In genomic region chr11:64841592-64842365, GRCh38 we compare ENCODE assay signal across 18 cellular contexts. TPM values are rescaled to one million over a fixed set of nuclear protein-coding genes. Genes with fewer than 3 reads are reported as not detected.
DNase-seq lines count a peak whose midpoint lies in the region; ATAC-seq, FAIRE-seq and TF ChIP-seq lines count a peak whose summit lies in the region.
"Had no signal": no experiment of that assay in that cellular context is flagged by ENCODE, and none has a peak within 500 bp of the region (broad histone marks: within the 10 kb centered on the region; RNA-seq: fewer than 3 reads in every experiment).

No MANE protein-coding gene starts in this region.

- FAIRE-seq in bronchial epithelial cell (lab: Jason Lieb, UNC): no peak
- FAIRE-seq: A204.1, astrocyte had no signal

- H3K9me3 Mint-ChIP-seq in mesothelial cell of epicardium: no peaks in the 10 kb centered on the region
- H3K9me3 Mint-ChIP-seq: activated B cell treated with CpG ODN at 0.5 μM for 24 hours; CD4-positive, alpha-beta T cell had no signal

- no peaks in the 10 kb centered on the region for H3K9me3 ChIP-seq in vagina
- H3K9me3 ChIP-seq: heart left ventricle, left lung had no signal

- peak overlapping the region; percentile 78 for H3K27ac ChIP-seq in vagina
- H3K27ac ChIP-seq: heart left ventricle had no signal

- TF ChIP-seq CTCF in bronchial epithelial cell (IDR thresholded peaks at IDR 0.05; ENCODE audit: insufficient read depth, low read length, severe bottlenecking) (no peak), mesothelial cell of epicardium (IDR thresholded peaks at IDR 0.05; ENCODE audit: unreplicated experiment) (no peak), vagina (IDR thresholded peaks at IDR 0.05) (no peak)

- no peaks in the 10 kb centered on the region for H3K27me3 Mint-ChIP-seq in mesothelial cell of epicardium (ENCODE audit: low read depth)
- H3K27me3 Mint-ChIP-seq: activated B cell treated with CpG ODN at 0.5 μM for 24 hours; CD4-positive, alpha-beta T cell had no signal

- no peak overlapping the region for H3K4me3 Mint-ChIP-seq in mesothelial cell of epicardium
- H3K4me3 Mint-ChIP-seq: activated B cell treated with CpG ODN at 0.5 μM for 24 hours had no signal

- DNase-seq in left ventricle myocardium superior (peak; percentile 20), left cardiac atrium (no peak), bronchial epithelial cell (ENCODE audit: low read depth) (peak; percentile 29), mesothelial cell of epicardium (ENCODE audit: low spot score in 2 of 2, unreplicated experiment in 2 of 2) (no peak), vagina (ENCODE audit: extremely low spot score in 2 of 2) (no peak), CD1c-positive myeloid dendritic cell (ENCODE audit: extremely low spot score) (no peak), GM03348 (ENCODE audit: low spot score) (no peak)
- DNase-seq: activated B cell treated with CpG ODN at 0.5 μM for 24 hours; activated gamma-delta T cell treated with Interleukin-2 at 50 U/mL for 16 hours; CD4-positive, alpha-beta T cell; cortex of kidney; GOT3; heart left ventricle; left lung; NCI-H774 had no signal

- intact Hi-C loops in left ventricle myocardium superior (cut with micrococcal nuclease) (no loop called here), left cardiac atrium (cut with DNase I) (loop anchor here in 1 of 2 donors (10.0 kb wide), 1 partner anchor 57 kb away; no protein-coding TSS in a partner anchor), vagina (cut with DNase I) (no loop called here)

- ATAC-seq in left ventricle myocardium superior (no peak), left cardiac atrium (no peak), GM19463 (IDR thresholded peaks at IDR 0.05; ENCODE audit: unreplicated experiment) (no peak)
- ATAC-seq: heart left ventricle, left lung had no signal

- H3K36me3 Mint-ChIP-seq in mesothelial cell of epicardium: no peaks in the 10 kb centered on the region

- H3K4me1 ChIP-seq in vagina: peaks cover 10% of the 10 kb centered on the region

- no peak overlapping the region for H3K4me3 ChIP-seq in bronchial epithelial cell (ENCODE audit: low read depth, low read length)
- H3K4me3 ChIP-seq in vagina: peak overlapping the region in 1 of 2 donors; percentile 50
- H3K4me3 ChIP-seq: heart left ventricle had no signal

- H3K4me1 Mint-ChIP-seq in mesothelial cell of epicardium: peaks cover 26% of the 10 kb centered on the region

- H3K27me3 ChIP-seq in bronchial epithelial cell (ENCODE audit: control insufficient read depth, insufficient read depth, low read length) (no peaks in the 10 kb centered on the region), vagina (no peaks in the 10 kb centered on the region)
- H3K27me3 ChIP-seq: left lung had no signal

- H3K36me3 ChIP-seq in bronchial epithelial cell (ENCODE audit: control insufficient read depth, insufficient read depth, low read length) (peaks cover 24% of the 10 kb centered on the region), vagina (peaks cover 0 to 7% of the 10 kb centered on the region in 2 donors)
- H3K36me3 ChIP-seq: heart left ventricle had no signal

- H3K27ac Mint-ChIP-seq in mesothelial cell of epicardium: peak overlapping the region; percentile 100
- H3K27ac Mint-ChIP-seq: activated B cell treated with CpG ODN at 0.5 μM for 24 hours; CD4-positive, alpha-beta T cell had no signal

- TF ChIP-seq POLR2A in vagina (IDR thresholded peaks at IDR 0.05): no peak

RNA-seq across cellular contexts. Expression of gene CDC42BPG, which starts 2.7 kb away (rescaled TPM):
- total RNA-seq in left ventricle myocardium superior (0.40 TPM), left cardiac atrium (under 1 TPM; 0.55 to 0.65 TPM), bronchial epithelial cell (16.6 and 23.0 TPM in 2 replicates), mesothelial cell of epicardium (24.6 to 30.1 TPM (median 25.0 TPM) in 3 replicates), vagina (13.0 TPM)

RNA-seq across cellular contexts. Expression of gene MEN1, which starts 31.4 kb away (rescaled TPM):
- total RNA-seq in left ventricle myocardium superior: 9.1 TPM
- 10 to 100 TPM in 1 of 2 donors, 1 to 10 TPM in 1; 9.0 to 12.3 TPM for total RNA-seq in left cardiac atrium
- 5.5 and 8.3 TPM in 2 replicates for total RNA-seq in bronchial epithelial cell
- 44.5 to 45.4 TPM (median 44.9 TPM) in 3 replicates for total RNA-seq in mesothelial cell of epicardium
- total RNA-seq in vagina: 27.0 TPM

RNA-seq across cellular contexts. Expression of gene EHD1, which starts 36.6 kb away (rescaled TPM):
- total RNA-seq in left ventricle myocardium superior: 52.5 TPM
- total RNA-seq in left cardiac atrium: 10 to 100 TPM; 36.6 to 43.1 TPM
- 32.9 and 40.7 TPM in 2 replicates for total RNA-seq in bronchial epithelial cell
- total RNA-seq in mesothelial cell of epicardium: 84.9 to 94.5 TPM (median 86.8 TPM) in 3 replicates
- total RNA-seq in vagina: 61.6 TPM

RNA-seq across cellular contexts. Expression of gene MAP4K2, which starts 38.8 kb away (rescaled TPM):
- total RNA-seq in left ventricle myocardium superior (8.6 TPM), left cardiac atrium (10 to 100 TPM in 1 of 2 donors, 1 to 10 TPM in 1; 10.0 to 10.4 TPM), bronchial epithelial cell (6.8 and 7.0 TPM in 2 replicates), mesothelial cell of epicardium (23.7 to 25.8 TPM (median 25.0 TPM) in 3 replicates), vagina (20.6 TPM)

Comparison
In these comparisons a context has a peak if more than half of its experiments do, and no peak if none do; other contexts are left out.
1. DNase-seq: peak in left ventricle myocardium superior (single experiment) and bronchial epithelial cell (single experiment); none in left cardiac atrium (single experiment), mesothelial cell of epicardium (0 of 2), vagina (0 of 2), CD1c-positive myeloid dendritic cell (single experiment) and GM03348 (single experiment).